ENCODE assay signal across 15 cellular contexts in the genomic region with DNA sequence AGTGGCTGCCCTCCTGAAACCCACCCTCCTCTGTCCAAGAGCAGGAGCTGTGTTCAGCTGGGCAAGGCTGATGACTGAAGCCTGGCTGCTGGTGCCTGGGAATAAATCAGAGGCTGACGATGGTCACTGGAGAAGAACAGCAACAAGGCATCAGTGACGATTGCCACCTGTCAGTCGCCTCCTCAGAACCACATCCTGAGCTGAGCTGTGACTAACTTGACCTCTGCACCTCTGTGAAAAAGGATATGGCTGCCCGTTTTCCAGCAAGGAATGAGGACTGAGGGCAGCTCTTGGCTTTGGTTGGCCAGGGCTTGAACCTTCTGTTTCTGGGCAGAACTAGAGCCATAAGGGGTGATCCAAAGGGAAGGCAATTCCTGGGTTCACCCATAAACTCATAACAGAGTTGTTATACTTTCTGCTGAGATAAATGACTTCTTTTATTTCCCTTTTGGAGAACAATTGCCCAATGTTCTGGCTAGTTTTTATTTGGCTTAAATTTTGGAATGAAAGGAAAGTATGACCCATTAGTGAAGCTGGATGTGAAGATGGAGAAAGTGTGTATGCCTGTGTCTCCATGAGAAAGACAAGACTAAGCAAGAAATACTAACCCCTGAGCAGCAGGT. TPM values are rescaled to one million over a fixed set of nuclear protein-coding genes. Genes with fewer than 3 reads are reported as not detected.
DNase-seq lines count a peak whose midpoint lies in the region; ATAC-seq and TF ChIP-seq lines count a peak whose summit lies in the region.
"Had no signal": no experiment of that assay in that cellular context is flagged by ENCODE, and none has a peak within 500 bp of the region (broad histone marks: within the 10 kb centered on the region; RNA-seq: fewer than 3 reads in every experiment).

No MANE protein-coding gene starts in this region.

- H3K27me3 ChIP-seq in left lung (peaks cover 0 to 4% of the 10 kb centered on the region in 2 donors), testis (no peaks in the 10 kb centered on the region)
- H3K27me3 ChIP-seq: ascending aorta had no signal

- no peak for TF ChIP-seq POLR2A in testis (IDR thresholded peaks at IDR 0.05)

- intact Hi-C loops in activated CD4-positive, alpha-beta T cell treated with anti-CD3 and anti-CD28 coated beads, Interleukin-2, amount 10 ng/mL, durations not matched to agents 24 days and 14 days (cut with micrococcal nuclease): no loop called here
- intact Hi-C loops in left lung (cut with DNase I): loop anchor here in 1 of 2 donors (5.0 kb wide), 1 partner anchor 210 kb away; no protein-coding TSS in a partner anchor
- intact Hi-C loops in testis (cut with DNase I; ENCODE audit: low total_unique reads): no loop called here
- intact Hi-C loops in left colon (cut with DNase I, micrococcal nuclease): no loop called here
- intact Hi-C loops in activated naive CD4-positive, alpha-beta T cell treated with anti-CD3 and anti-CD28 coated beads for 36 hours (cut with micrococcal nuclease): no loop called here

- no peak overlapping the region for H3K4me3 Mint-ChIP-seq in activated CD4-positive, alpha-beta T cell treated with anti-CD3 and anti-CD28 coated beads, Interleukin-2, amount 10 ng/mL, durations not matched to agents 24 days and 14 days
- no peak overlapping the region for H3K4me3 Mint-ChIP-seq in activated naive CD4-positive, alpha-beta T cell treated with anti-CD3 and anti-CD28 coated beads for 36 hours
- H3K4me3 Mint-ChIP-seq: CD4-positive, alpha-beta memory T cell had no signal

- H3K27me3 Mint-ChIP-seq in activated CD4-positive, alpha-beta T cell treated with anti-CD3 and anti-CD28 coated beads, Interleukin-2, amount 10 ng/mL, durations not matched to agents 24 days and 14 days: peaks cover 3% of the 10 kb centered on the region
- peaks cover 7% of the 10 kb centered on the region for H3K27me3 Mint-ChIP-seq in activated naive CD4-positive, alpha-beta T cell treated with anti-CD3 and anti-CD28 coated beads for 36 hours (ENCODE audit: low read depth)

- H3K4me3 ChIP-seq in coronary artery (no peak overlapping the region), left lung (no peak overlapping the region), testis (no peak overlapping the region)
- H3K4me3 ChIP-seq: ascending aorta, dorsolateral prefrontal cortex had no signal

- H3K9me3 ChIP-seq in left lung: no peaks in the 10 kb centered on the region
- H3K9me3 ChIP-seq in testis: no peaks in the 10 kb centered on the region
- H3K9me3 ChIP-seq: ascending aorta had no signal

- TF ChIP-seq CTCF in coronary artery (IDR thresholded peaks at IDR 0.05): no peak
- TF ChIP-seq CTCF in left lung (IDR thresholded peaks at IDR 0.05): no peak
- no peak for TF ChIP-seq CTCF in testis (IDR thresholded peaks at IDR 0.05)
- TF ChIP-seq CTCF in GM13977 (IDR thresholded peaks at IDR 0.05; ENCODE audit: extremely low read depth, insufficient read depth, missing control alignments): no peak

- no peaks in the 10 kb centered on the region for H3K4me1 ChIP-seq in left lung
- H3K4me1 ChIP-seq in testis: no peaks in the 10 kb centered on the region
- H3K4me1 ChIP-seq: ascending aorta had no signal

- ATAC-seq in left lung (peak; percentile 47), left colon (no peak)

- H3K36me3 ChIP-seq in left lung (no peaks in the 10 kb centered on the region), testis (ENCODE audit: low read depth, missing control alignments) (no peaks in the 10 kb centered on the region)
- H3K36me3 ChIP-seq: ascending aorta had no signal

- DNase-seq in activated CD4-positive, alpha-beta T cell treated with anti-CD3 and anti-CD28 coated beads for 48 hours: peak; percentile 17
- no peak for DNase-seq in activated CD4-positive, alpha-beta T cell treated with anti-CD3 and anti-CD28 coated beads, Interleukin-2, amount 10 ng/mL, durations not matched to agents 24 days and 14 days
- DNase-seq in coronary artery (ENCODE audit: low spot score) (peak; percentile 63), left lung (no peak), testis (peak; percentile 15), left colon (no peak), GM13977 (ENCODE audit: low spot score) (no peak)
- no peak for DNase-seq in activated naive CD4-positive, alpha-beta T cell treated with anti-CD3 and anti-CD28 coated beads for 36 hours
- DNase-seq: 8988T; CD4-positive, alpha-beta memory T cell; foreskin fibroblast; NCI-H1436; stimulated activated CD4-positive, alpha-beta T cell treated with anti-CD3 and anti-CD28 coated beads, Interleukin-4, amount 100 ng/mL, for 1 hour had no signal

- H3K27ac ChIP-seq in coronary artery: peak overlapping the region in 1 of 2 donors; percentile 70
- peak overlapping the region in 1 of 2 donors; percentile 44 for H3K27ac ChIP-seq in left lung
- no peak overlapping the region for H3K27ac ChIP-seq in testis
- H3K27ac ChIP-seq: ascending aorta, dorsolateral prefrontal cortex had no signal

- H3K36me3 Mint-ChIP-seq in activated CD4-positive, alpha-beta T cell treated with anti-CD3 and anti-CD28 coated beads, Interleukin-2, amount 10 ng/mL, durations not matched to agents 24 days and 14 days (ENCODE audit: low read depth): no peaks in the 10 kb centered on the region
- no peaks in the 10 kb centered on the region for H3K36me3 Mint-ChIP-seq in activated naive CD4-positive, alpha-beta T cell treated with anti-CD3 and anti-CD28 coated beads for 36 hours (ENCODE audit: low read depth)
- H3K36me3 Mint-ChIP-seq: CD4-positive, alpha-beta memory T cell had no signal

- peaks cover 14% of the 10 kb centered on the region for H3K4me1 Mint-ChIP-seq in activated CD4-positive, alpha-beta T cell treated with anti-CD3 and anti-CD28 coated beads, Interleukin-2, amount 10 ng/mL, durations not matched to agents 24 days and 14 days
- H3K4me1 Mint-ChIP-seq in activated naive CD4-positive, alpha-beta T cell treated with anti-CD3 and anti-CD28 coated beads for 36 hours (ENCODE audit: low read depth): peaks cover 12% of the 10 kb centered on the region
- H3K4me1 Mint-ChIP-seq: CD4-positive, alpha-beta memory T cell had no signal

- H3K9me3 Mint-ChIP-seq in activated CD4-positive, alpha-beta T cell treated with anti-CD3 and anti-CD28 coated beads, Interleukin-2, amount 10 ng/mL, durations not matched to agents 24 days and 14 days: no peaks in the 10 kb centered on the region
- no peaks in the 10 kb centered on the region for H3K9me3 Mint-ChIP-seq in activated naive CD4-positive, alpha-beta T cell treated with anti-CD3 and anti-CD28 coated beads for 36 hours
- H3K9me3 Mint-ChIP-seq: CD4-positive, alpha-beta memory T cell had no signal

- in situ Hi-C loops in GM13977 (cut with MboI; ENCODE audit: low pct_unique_long_range_greater_than_20kb, low sequenced_read_pairs, unreplicated experiment): loop anchor here (25.0 kb wide), 2 partner anchors 180 to 705 kb away; partner anchors contain the start of gene SLC12A7

- CTCF ChIA-PET in activated naive CD4-positive, alpha-beta T cell treated with anti-CD3 and anti-CD28 coated beads for 36 hours (lab: Charles Lee): interaction anchor here (0.6 to 2.0 kb wide), 4 partner anchors 9 to 602 kb away, joined by 3 to 9 read pairs (median 5); no protein-coding TSS in a partner anchor

- 55 to 77% methylated on average over 4 of the region's 4 CpGs for WGBS in testis, 2 donors

- H3K27ac Mint-ChIP-seq in activated CD4-positive, alpha-beta T cell treated with anti-CD3 and anti-CD28 coated beads, Interleukin-2, amount 10 ng/mL, durations not matched to agents 24 days and 14 days: no peak overlapping the region
- no peak overlapping the region for H3K27ac Mint-ChIP-seq in activated naive CD4-positive, alpha-beta T cell treated with anti-CD3 and anti-CD28 coated beads for 36 hours

RNA-seq across cellular contexts. Expression of gene TRIP13, which starts 40.1 kb away (rescaled TPM):
- total RNA-seq in activated CD4-positive, alpha-beta T cell treated with anti-CD3 and anti-CD28 coated beads, Interleukin-2, amount 10 ng/mL, durations not matched to agents 24 days and 14 days: 47.5 and 52.6 TPM in 2 replicates
- 1 to 10 TPM; 4.3 to 4.5 TPM for total RNA-seq in left lung
- 10 to 100 TPM; 34.3 to 49.1 TPM for total RNA-seq in testis
- 71.6 TPM for polyA plus RNA-seq in testis (ENCODE audit: insufficient read depth, low read depth, low replicate concordance)
- 1 to 10 TPM; 2.1 to 4.3 TPM for total RNA-seq in left colon
- total RNA-seq in activated naive CD4-positive, alpha-beta T cell treated with anti-CD3 and anti-CD28 coated beads for 36 hours: 10 to 100 TPM; 24.0 to 29.9 TPM
- total RNA-seq: ascending aorta had no signal

RNA-seq across cellular contexts. Expression of gene BRD9, which starts 40.1 kb away (rescaled TPM):
- total RNA-seq in activated CD4-positive, alpha-beta T cell treated with anti-CD3 and anti-CD28 coated beads, Interleukin-2, amount 10 ng/mL, durations not matched to agents 24 days and 14 days: 80.6 and 82.0 TPM in 2 replicates
- total RNA-seq in left lung (10 to 100 TPM; 37.9 to 40.8 TPM), testis (100 to 1,000 TPM in 1 of 2 donors, 10 to 100 TPM in 1; 68.6 to 101 TPM), left colon (10 to 100 TPM; 27.6 to 42.9 TPM)
- polyA plus RNA-seq in testis (ENCODE audit: insufficient read depth, low read depth, low replicate concordance): 51.5 TPM
- total RNA-seq in activated naive CD4-positive, alpha-beta T cell treated with anti-CD3 and anti-CD28 coated beads for 36 hours: 10 to 100 TPM; 42.4 to 45.4 TPM

Comparison
In these comparisons a context has a peak if more than half of its experiments do, and no peak if none do; other contexts are left out.
1. DNase-seq: peak in activated CD4-positive, alpha-beta T cell treated with anti-CD3 and anti-CD28 coated beads for 48 hours (single experiment), coronary artery (single experiment) and testis (single experiment); none in activated CD4-positive, alpha-beta T cell treated with anti-CD3 and anti-CD28 coated beads, Interleukin-2, amount 10 ng/mL, durations not matched to agents 24 days and 14 days (single experiment), left lung (0 of 2), left colon (0 of 2), GM13977 (single experiment) and activated naive CD4-positive, alpha-beta T cell treated with anti-CD3 and anti-CD28 coated beads for 36 hours (single experiment).